ENCODE assay signal across 23 cellular contexts in genomic region chr1:67584938-67585337, GRCh38.
"Had no signal": no experiment of that assay in that cellular context is flagged by ENCODE, and none has a peak within 500 bp of the region (broad histone marks: within the 10 kb centered on the region; RNA-seq: fewer than 3 reads in every experiment).

No MANE protein-coding gene starts in this region.

- DNase-seq: activated CD4-positive, alpha-beta T cell treated with anti-CD3 and anti-CD28 coated beads for 36 hours; activated CD4-positive, CD25-positive, alpha-beta regulatory T cell; activated naive CD4-positive, alpha-beta T cell; activated T-cell treated with anti-CD3 and anti-CD28 coated beads for 4 hours; activated T-cell treated with anti-CD3 and anti-CD28 coated beads, Interleukin-2, amount 50 U/mL, for 72 hours; body of pancreas; cerebellar nuclear complex; colonic mucosa; dorsolateral prefrontal cortex; effector memory CD4-positive, alpha-beta T cell; gastrocnemius medialis; immature natural killer cell; kidney; left lung; small intestine; stimulated activated CD4-positive, alpha-beta T cell treated with anti-CD3 and anti-CD28 coated beads, Interleukin-4, amount 100 ng/mL, for 24 hours; stimulated activated naive CD8-positive, alpha-beta T cell treated with anti-CD3 and anti-CD28 coated beads, Interleukin-15, amount 100 ng/mL, for 72 hours; transverse colon; uterus had no signal

- ATAC-seq: activated CD4-positive, alpha-beta T cell treated with anti-CD3 and anti-CD28 coated beads for 36 hours; activated naive CD4-positive, alpha-beta T cell treated with anti-CD3 and anti-CD28 coated beads, Interleukin-2, amount 50 U/mL, for 72 hours; activated T-cell treated with anti-CD3 and anti-CD28 coated beads, Interleukin-2, amount 50 U/mL, for 72 hours; body of pancreas; gastrocnemius medialis; left lung; sciatic nerve; stimulated activated memory B cell treated with anti-CD40 and anti-IgM and Interleukin-4, amounts not matched to agents 10 μg/mL and 1 μg/mL and 100 μg/mL, for 72 hours; stimulated activated naive CD8-positive, alpha-beta T cell treated with anti-CD3 and anti-CD28 coated beads, Interleukin-15, amount 100 ng/mL, for 72 hours had no signal

- H3K4me3 ChIP-seq: body of pancreas, colonic mucosa, dorsolateral prefrontal cortex, gastrocnemius medialis, left lung, transverse colon, uterus had no signal

- H3K27me3 ChIP-seq: body of pancreas, colonic mucosa, dorsolateral prefrontal cortex, gastrocnemius medialis, left lung, transverse colon, uterus had no signal

- H3K4me1 ChIP-seq: colonic mucosa, left lung had no signal

- H3K9me3 ChIP-seq: body of pancreas, colonic mucosa, gastrocnemius medialis, left lung, neutrophil, transverse colon, uterus had no signal

- FAIRE-seq: kidney, small intestine had no signal

- H3K27ac ChIP-seq: body of pancreas, colonic mucosa, dorsolateral prefrontal cortex, left lung, neutrophil, transverse colon had no signal

- H3K36me3 ChIP-seq: colonic mucosa, gastrocnemius medialis, left lung, neutrophil, transverse colon, uterus had no signal
